Comparison of ENCODE assay signal across 38 cellular contexts in the genomic region with DNA sequence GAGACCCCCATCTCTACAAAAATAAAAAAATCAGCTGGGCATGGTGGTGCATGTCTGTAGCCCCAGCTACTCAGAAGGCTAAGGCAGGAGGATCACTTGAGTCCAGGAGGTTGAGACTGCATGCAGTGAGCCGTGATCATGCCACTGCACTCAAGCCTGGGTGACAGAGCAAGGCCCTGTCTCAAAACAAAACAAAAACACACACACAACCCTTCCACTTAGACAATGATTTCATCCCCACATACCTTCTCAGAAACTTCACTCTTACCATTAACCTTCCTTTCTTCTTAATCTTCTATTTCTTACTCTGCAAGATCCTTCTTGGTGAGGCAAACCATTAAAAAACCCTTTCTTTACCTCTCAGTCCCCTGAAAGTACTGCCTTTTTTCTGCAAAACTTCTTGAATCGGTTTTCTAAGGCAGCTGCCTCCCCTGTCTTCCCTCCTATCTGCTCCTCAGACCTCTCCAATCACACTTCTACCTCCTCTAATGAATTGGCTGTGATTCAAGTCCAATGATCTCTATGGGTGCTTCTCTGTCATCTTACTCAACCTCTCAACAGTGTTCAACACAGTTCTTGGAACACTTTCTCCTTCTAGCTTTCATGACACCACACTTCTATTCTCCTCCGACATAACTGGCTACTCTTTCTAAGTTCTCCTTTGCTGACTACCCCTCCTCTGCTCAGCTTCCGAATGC.
"Had no signal": no experiment of that assay in that cellular context is flagged by ENCODE, and none has a peak within 500 bp of the region (broad histone marks: within the 10 kb centered on the region; RNA-seq: fewer than 3 reads in every experiment).

No MANE protein-coding gene starts in this region.

- H3K27me3 ChIP-seq: ascending aorta, cardiac muscle cell, MG63, SJCRH30 had no signal

- H3K27ac ChIP-seq: ascending aorta, cardiac muscle cell, SJCRH30, SK-N-MC, WERI-Rb-1 had no signal

- H3K9me3 ChIP-seq: ascending aorta, MG63 had no signal

- DNase-seq: activated CD4-positive, alpha-beta T cell treated with anti-CD3 and anti-CD28 coated beads for 1 hour; activated CD4-positive, alpha-beta T cell treated with anti-CD3 and anti-CD28 coated beads, Interleukin-2, amount 10 ng/mL, durations not matched to agents 24 days and 14 days; activated CD4-positive, alpha-beta T cell treated with anti-CD3 and anti-CD28 coated beads, Interleukin-2, amount 50 U/mL, for 48 hours; activated CD4-positive, CD25-positive, alpha-beta regulatory T cell; activated CD8-positive, alpha-beta memory T cell treated with anti-CD3 and anti-CD28 coated beads for 24 hours; activated gamma-delta T cell; activated naive CD4-positive, alpha-beta T cell treated with Interleukin-2 at 50 U/mL for 16 hours; activated naive CD8-positive, alpha-beta T cell treated with anti-CD3 and anti-CD28 coated beads, Interleukin-2, amount 10 ng/mL, durations not matched to agents 7 days and 5 days; activated T-cell treated with anti-CD3 and anti-CD28 coated beads, Interleukin-2, amount 50 U/mL, for 1 hour; amygdala; Kasumi-1; KG1; MG63; NCI-H1048; NCI-H1105 treated with DMSO at 0.1 percent for 48 hours; NCI-H1436; NCI-H1694; NCI-H1930; NCI-H2081 treated with DMSO at 0.1 percent for 48 hours; NCI-H226; NCI-H446 treated with DMSO at 0.1 percent for 48 hours; NCI-H524; NCI-H69; NCI-H82; NK-92 treated with Interleukin-12 subunit alpha and Interleukin-12 subunit beta, amount 100 ng/mL, for 24 hours; OCI-M1; SHP77; SJCRH30; T1000; WERI-Rb-1 had no signal

- H3K4me1 ChIP-seq: ascending aorta had no signal

- ATAC-seq: Panc1 had no signal

- H3K36me3 ChIP-seq: ascending aorta, cardiac muscle cell had no signal

- H3K9me3 Mint-ChIP-seq: activated CD4-positive, alpha-beta T cell treated with anti-CD3 and anti-CD28 coated beads, Interleukin-2, amount 10 ng/mL, durations not matched to agents 24 days and 14 days; activated naive CD4-positive, alpha-beta T cell treated with anti-CD3 and anti-CD28 coated beads, Interleukin-2, amount 50 U/mL, for 24 hours; activated naive CD8-positive, alpha-beta T cell treated with anti-CD3 and anti-CD28 coated beads, Interleukin-2, amount 10 ng/mL, durations not matched to agents 7 days and 5 days; activated T-cell treated with anti-CD3 and anti-CD28 coated beads, Interleukin-2, amount 50 U/mL, for 72 hours; activated T-helper 2 cell treated with anti-CD3 and anti-CD28 coated beads, Interferon-gamma antibody, Interleukin-2, Interleukin-4, amounts not matched to agents 10 μg/mL and 5 μg/mL and 100 μg/mL, durations not matched to agents 14 hours and 24 hours and 36 hours; central memory CD8-positive, alpha-beta T cell had no signal

- H3K27me3 Mint-ChIP-seq: activated CD4-positive, alpha-beta T cell treated with anti-CD3 and anti-CD28 coated beads, Interleukin-2, amount 10 ng/mL, durations not matched to agents 24 days and 14 days; activated naive CD4-positive, alpha-beta T cell treated with anti-CD3 and anti-CD28 coated beads, Interleukin-2, amount 50 U/mL, for 24 hours; activated naive CD8-positive, alpha-beta T cell treated with anti-CD3 and anti-CD28 coated beads, Interleukin-2, amount 10 ng/mL, durations not matched to agents 7 days and 5 days; central memory CD8-positive, alpha-beta T cell had no signal

- H3K4me3 ChIP-seq: ascending aorta, cardiac muscle cell, MG63, SJCRH30, SK-N-MC had no signal

- H3K4me3 Mint-ChIP-seq: activated CD4-positive, alpha-beta T cell treated with anti-CD3 and anti-CD28 coated beads, Interleukin-2, amount 10 ng/mL, durations not matched to agents 24 days and 14 days; activated naive CD4-positive, alpha-beta T cell treated with anti-CD3 and anti-CD28 coated beads, Interleukin-2, amount 50 U/mL, for 24 hours; activated naive CD8-positive, alpha-beta T cell treated with anti-CD3 and anti-CD28 coated beads, Interleukin-2, amount 10 ng/mL, durations not matched to agents 7 days and 5 days; activated T-cell treated with anti-CD3 and anti-CD28 coated beads, Interleukin-2, amount 50 U/mL, for 72 hours; central memory CD8-positive, alpha-beta T cell had no signal

- H3K27ac Mint-ChIP-seq: activated CD4-positive, alpha-beta T cell treated with anti-CD3 and anti-CD28 coated beads, Interleukin-2, amount 10 ng/mL, durations not matched to agents 24 days and 14 days; activated naive CD4-positive, alpha-beta T cell treated with anti-CD3 and anti-CD28 coated beads, Interleukin-2, amount 50 U/mL, for 24 hours; activated naive CD8-positive, alpha-beta T cell treated with anti-CD3 and anti-CD28 coated beads, Interleukin-2, amount 10 ng/mL, durations not matched to agents 7 days and 5 days; activated T-cell treated with anti-CD3 and anti-CD28 coated beads, Interleukin-2, amount 50 U/mL, for 72 hours; activated T-helper 2 cell treated with anti-CD3 and anti-CD28 coated beads, Interferon-gamma antibody, Interleukin-2, Interleukin-4, amounts not matched to agents 10 μg/mL and 5 μg/mL and 100 μg/mL, durations not matched to agents 14 hours and 24 hours and 36 hours had no signal
